Comparison of ENCODE assay signal across 15 cellular contexts in genomic region chr4:52640808-52641595, GRCh38. TPM values are rescaled to one million over a fixed set of nuclear protein-coding genes. Genes with fewer than 3 reads are reported as not detected.
DNase-seq lines count a peak whose midpoint lies in the region; ATAC-seq, FAIRE-seq and TF ChIP-seq lines count a peak whose summit lies in the region.
"Had no signal": no experiment of that assay in that cellular context is flagged by ENCODE, and none has a peak within 500 bp of the region (broad histone marks: within the 10 kb centered on the region; RNA-seq: fewer than 3 reads in every experiment).

No MANE protein-coding gene starts in this region.

- H3K27me3 ChIP-seq in breast epithelium, result no peaks in the 10 kb centered on the region
- H3K27me3 ChIP-seq in GM12878 (replicated peaks in 1 of 2; ENCODE audit: control insufficient read depth in 2 of 2, insufficient read depth in 2 of 2, low read length in 1 of 2), result no peaks in the 10 kb centered on the region
- no peaks in the 10 kb centered on the region for H3K27me3 ChIP-seq in hepatocyte
- no peaks in the 10 kb centered on the region for H3K27me3 ChIP-seq in uterus

- BruUV-seq in MCF 10A (replicated peaks; lab: Mats Ljungman, UMichigan) (no TSS peak), GM12878 (replicated peaks; lab: Mats Ljungman, UMichigan) (no TSS peak)

- SMC1A ChIA-PET in GM12878 (lab: Charles Lee; ENCODE audit: uncharacterized antibody, unreplicated experiment), result interaction anchor here (0.6 to 1.4 kb wide), 3 partner anchors 15 to 592 kb away, joined by 3 to 4 read pairs (median 4); no protein-coding TSS in a partner anchor

- H3K4me1 ChIP-seq in breast epithelium, result peaks cover 0 to 7% of the 10 kb centered on the region in 2 donors
- H3K4me1 ChIP-seq in GM12878 (ENCODE audit: control insufficient read depth, insufficient read depth, low read length), result peaks cover 54% of the 10 kb centered on the region
- peaks cover 28% of the 10 kb centered on the region for H3K4me1 ChIP-seq in hepatocyte (ENCODE audit: insufficient read depth)
- H3K4me1 ChIP-seq in uterus, result peaks cover 4 to 8% of the 10 kb centered on the region in 2 donors

- no peaks in the 10 kb centered on the region for H3K36me3 Mint-ChIP-seq in MCF 10A (ENCODE audit: insufficient read depth, unreplicated experiment)
- H3K36me3 Mint-ChIP-seq: immature natural killer cell, naive B cell had no signal

- ATAC-seq in GM12878, result no peak
- ATAC-seq: A549; effector memory CD8-positive, alpha-beta T cell had no signal

- no peak for TF ChIP-seq EP300 in GM12878 (IDR thresholded peaks at IDR 0.05; ENCODE audit: borderline replicate concordance in 1 of 2, control insufficient read depth in 1 of 2, low read depth in 2 of 2, low read length in 2 of 2)

- FAIRE-seq in GM12878 (lab: Jason Lieb, UNC), result no peak
- FAIRE-seq: A549 had no signal

- H3K27ac ChIP-seq in breast epithelium (peak overlapping the region in 1 of 2 donors; percentile 42), GM12878 (ENCODE audit: control insufficient read depth, insufficient read depth) (peak overlapping the region; percentile 70), hepatocyte (peak overlapping the region; percentile 79), uterus (peak overlapping the region; percentile 61 to 70)
- H3K27ac ChIP-seq: A549 had no signal

- TF ChIP-seq CTCF in MCF 10A (IDR thresholded peaks at IDR 0.05; ENCODE audit: unreplicated experiment), result no peak
- no peak for TF ChIP-seq CTCF in breast epithelium (IDR thresholded peaks at IDR 0.05)
- no peak for TF ChIP-seq CTCF in GM12878 (IDR thresholded peaks at IDR 0.05 in 2 of 3, conservative IDR thresholded peaks at IDR 0.05 in 1 of 3; ENCODE audit: control insufficient read depth in 2 of 3, extremely low read depth in 1 of 3, insufficient read depth in 1 of 3, low read depth in 3 of 3, low read length in 3 of 3)
- TF ChIP-seq CTCF in hepatocyte (IDR thresholded peaks at IDR 0.05; ENCODE audit: poor library complexity), result no peak
- TF ChIP-seq CTCF in uterus (IDR thresholded peaks at IDR 0.05), result no peak

- CTCF ChIA-PET in MCF 10A (lab: Yijun Ruan, JAX) (interaction anchor here (0.6 to 0.9 kb wide), 5 partner anchors 13 to 736 kb away, joined by 3 read pairs; no protein-coding TSS in a partner anchor), GM12878 (lab: Yijun Ruan, JAX) (no interaction called here)

- intact Hi-C loops in MCF 10A (cut with micrococcal nuclease) (no loop called here), breast epithelium (cut with DNase I; ENCODE audit: low total_unique reads) (no loop called here), GM12878 (cut with micrococcal nuclease; ENCODE audit: unreplicated experiment) (loop anchor here (5.0 to 10.0 kb wide), 2 partner anchors 71 to 606 kb away; partner anchors contain the start of gene SGCB), uterus (cut with DNase I; ENCODE audit: low total_unique reads) (no loop called here)

- peaks cover 43% of the 10 kb centered on the region for H3K4me1 Mint-ChIP-seq in MCF 10A (ENCODE audit: insufficient read depth, unreplicated experiment)

- H3K9me3 ChIP-seq in breast epithelium (no peaks in the 10 kb centered on the region), GM12878 (replicated peaks; ENCODE audit: control insufficient read depth, insufficient read depth, low read length) (no peaks in the 10 kb centered on the region; the same call in 1 of the 3 replicates), hepatocyte (ENCODE audit: low read depth) (no peaks in the 10 kb centered on the region), uterus (no peaks in the 10 kb centered on the region)
- H3K9me3 ChIP-seq: A549 had no signal

- TF ChIP-seq RAD21 in GM12878 (IDR thresholded peaks at IDR 0.05; ENCODE audit: insufficient read depth, low read depth, low read length), result no peak

- H2AFZ ChIP-seq in GM12878 (ENCODE audit: control insufficient read depth, low read depth, low read length), result peak overlapping the region; percentile 2; the same call in 1 of the 2 replicates
- no peak overlapping the region for H2AFZ ChIP-seq in hepatocyte

- POLR2A ChIA-PET in MCF 10A (lab: Yijun Ruan, JAX) (interaction anchor here (0.6 to 2.7 kb wide), 9 partner anchors 10 to 1902 kb away, joined by 3 to 28 read pairs (median 4); partner anchors contain the start of gene USP46), GM12878 (lab: Charles Lee) (interaction anchor here (0.7 to 1.5 kb wide), 4 partner anchors 17 to 786 kb away, joined by 3 to 5 read pairs (median 4); no protein-coding TSS in a partner anchor)

- peaks cover 60% of the 10 kb centered on the region for H3K79me2 ChIP-seq in GM12878 (ENCODE audit: control insufficient read depth, insufficient read depth, low read length)
- H3K79me2 ChIP-seq in hepatocyte, result peaks cover 93% of the 10 kb centered on the region

- H3K4me2 ChIP-seq in GM12878 (ENCODE audit: control insufficient read depth, insufficient read depth), result peak overlapping the region; percentile 82
- peak overlapping the region; percentile 47 for H3K4me2 ChIP-seq in hepatocyte
- H3K4me2 ChIP-seq: A549 had no signal

- WGBS in GM12878 (ENCODE audit: insufficient coverage, insufficient replicate concordance, low lambda C conversion rate, missing lambda C conversion rate), result 63% methylated on average over 7 of the region's 7 CpGs
- 72% methylated on average over 7 of the region's 7 CpGs for WGBS in hepatocyte (ENCODE audit: low lambda C conversion rate, missing lambda C conversion rate)

- H3K4me3 ChIP-seq in breast epithelium (no peak overlapping the region), GM12878 (peak overlapping the region; percentile 14; the same call in 1 of the 2 replicates), hepatocyte (no peak overlapping the region), uterus (no peak overlapping the region)
- H3K4me3 ChIP-seq: A549 had no signal

- peak; percentile 66 for DNase-seq in MCF 10A (ENCODE audit: unreplicated experiment)
- DNase-seq in breast epithelium (ENCODE audit: low spot score in 2 of 2), result no peak
- DNase-seq in GM12878 (ENCODE audit: low read depth, low spot score), result no peak
- DNase-seq in hepatocyte (ENCODE audit: low spot score), result no peak
- no peak for DNase-seq in uterus
- DNase-seq in D341Med (ENCODE audit: low spot score), result no peak
- no peak for DNase-seq in amniotic stem cell (lab: John Stamatoyannopoulos, UW)
- DNase-seq in NCI-H1092 treated with DMSO at 0.1 percent for 48 hours (lab: John Stamatoyannopoulos, UW), result no peak
- DNase-seq: activated CD4-positive, alpha-beta T cell treated with anti-CD3 and anti-CD28 coated beads, Interleukin-2, amount 50 U/mL, for 48 hours; activated naive CD4-positive, alpha-beta T cell treated with Interleukin-2 at 50 U/mL for 16 hours; effector memory CD8-positive, alpha-beta T cell; immature natural killer cell; naive B cell; NCI-H146 had no signal

- no peak for TF ChIP-seq POLR2A in breast epithelium (IDR thresholded peaks at IDR 0.05)
- no peak for TF ChIP-seq POLR2A in GM12878 (IDR thresholded peaks at IDR 0.05; ENCODE audit: low read depth, low read length)
- TF ChIP-seq POLR2A in uterus (IDR thresholded peaks at IDR 0.05), result no peak

- peak overlapping the region; percentile 32; the same call in 1 of the 2 replicates for H3K9ac ChIP-seq in GM12878 (ENCODE audit: control insufficient read depth, insufficient read depth, low read length)

- H4K20me1 ChIP-seq in GM12878 (ENCODE audit: control insufficient read depth, insufficient read depth) (no peaks in the 10 kb centered on the region), hepatocyte (ENCODE audit: insufficient read depth, poor library complexity, severe bottlenecking) (peaks cover 11% of the 10 kb centered on the region)

- H3K9me3 Mint-ChIP-seq in MCF 10A (ENCODE audit: unreplicated experiment), result no peaks in the 10 kb centered on the region
- H3K9me3 Mint-ChIP-seq: effector memory CD8-positive, alpha-beta T cell; immature natural killer cell; naive B cell had no signal

- no peaks in the 10 kb centered on the region for H3K9me2 ChIP-seq in hepatocyte (replicated peaks; ENCODE audit: insufficient read depth)

- H3K27ac Mint-ChIP-seq in MCF 10A (ENCODE audit: low read depth, unreplicated experiment), result peak overlapping the region; percentile 60
- H3K27ac Mint-ChIP-seq: effector memory CD8-positive, alpha-beta T cell; immature natural killer cell had no signal

- no peaks in the 10 kb centered on the region for H3K36me3 ChIP-seq in breast epithelium
- H3K36me3 ChIP-seq in GM12878 (ENCODE audit: control insufficient read depth in 2 of 2, insufficient read depth in 2 of 2, low read length in 1 of 2), result 0 out of 4 replicates have a peak, but pooled peaks cover 0 to 4% of the 10 kb centered on the region in 2 experiments
- no peaks in the 10 kb centered on the region for H3K36me3 ChIP-seq in hepatocyte (replicated peaks; ENCODE audit: insufficient read depth, low read depth)
- no peaks in the 10 kb centered on the region for H3K36me3 ChIP-seq in uterus

- RAD21 ChIA-PET in GM12878 (lab: Charles Lee; ENCODE audit: unreplicated experiment), result interaction anchor here (1.4 kb wide), 1 partner anchor 17 kb away, joined by 3 read pairs; no protein-coding TSS in a partner anchor

- in situ Hi-C loops in GM12878 (cut with MboI), result no loop called here

- H3K4me3 Mint-ChIP-seq in MCF 10A (ENCODE audit: unreplicated experiment), result peak overlapping the region; percentile 10
- H3K4me3 Mint-ChIP-seq: effector memory CD8-positive, alpha-beta T cell; immature natural killer cell; naive B cell had no signal

- no peaks in the 10 kb centered on the region for H3K27me3 Mint-ChIP-seq in MCF 10A (ENCODE audit: insufficient read depth, unreplicated experiment)
- H3K27me3 Mint-ChIP-seq: effector memory CD8-positive, alpha-beta T cell; naive B cell had no signal

RNA-seq across cellular contexts. Expression of gene USP46, which starts 18.1 kb away (rescaled TPM):
- total RNA-seq in MCF 10A (2022) (16.8 and 23.0 TPM in 2 replicates), breast epithelium (10 to 100 TPM in 2 of 3 donors, 1 to 10 TPM in 1; 8.0 to 16.8 (median 14.1) TPM), GM12878 (2014; rRNA removed) (6.7 and 8.4 TPM in 2 replicates), GM12878 (2014; rRNA removed; fragmentation: Illumina TruSeq; extraction: Trizol) (10.4 and 11.6 TPM in 2 replicates), GM12878 (2021) (18.8 and 20.1 TPM in 2 replicates), hepatocyte (34.0 and 36.3 TPM in 2 replicates), uterus (10 to 100 TPM in 2 of 4 donors, 1 to 10 TPM in 1, under 1 TPM in 1; 0.51 to 33.5 (median 16.5) TPM)
- total RNA-seq in GM12878 (2013; cell fraction: nucleolus; rRNA removed), result 22.3 and 26.2 TPM in 2 replicates
- 3.1 TPM for polyA plus RNA-seq in GM12878 (2011; ENCODE audit: low read depth)
- polyA plus RNA-seq in GM12878 (2011; rRNA removed) (12.4 and 15.6 TPM in 2 replicates), GM12878 (2014; fragmentation: Illumina TruSeq; extraction: Trizol) (14.5 and 14.7 TPM in 2 replicates), GM12878 (2014; fragmentation: Nextera tagmentation; extraction: Ambion mirVana) (1 to 10 TPM; 5.3 TPM), GM12878 (2014; rRNA removed) (7.6 and 8.7 TPM in 2 replicates), GM12878 (2016; fragmentation: Nextera tagmentation; extraction: Ambion mirVana) (10 to 100 TPM; 13.1 to 13.2 TPM), hepatocyte (17.8 and 20.7 TPM in 2 replicates)
- polyA plus RNA-seq in GM12878 (2011; cell fraction: cytosol; rRNA removed), result 3.8 and 3.9 TPM in 2 replicates
- polyA plus RNA-seq in GM12878 (2011; cell fraction: nucleus; rRNA removed), result 9.0 and 12.8 TPM in 2 replicates
- 4.7 and 6.8 TPM in 2 replicates for polyA plus RNA-seq in GM12878 (2012)
- polyA minus RNA-seq in GM12878 (2011; rRNA and poly(A)+ RNA removed), result 11.3 and 29.0 TPM in 2 replicates
- 3.1 and 4.0 TPM in 2 replicates for polyA minus RNA-seq in GM12878 (2011; cell fraction: cytosol; rRNA and poly(A)+ RNA removed)
- 9.1 and 15.4 TPM in 2 replicates for polyA minus RNA-seq in GM12878 (2011; cell fraction: nucleus; rRNA and poly(A)+ RNA removed)
